20 cellular contexts compared by ENCODE assay signal in genomic region chr4:183848762-183849161, GRCh38. TPM values are rescaled to one million over a fixed set of nuclear protein-coding genes. Genes with fewer than 3 reads are reported as not detected.
DNase-seq lines count a peak whose midpoint lies in the region; ATAC-seq and TF ChIP-seq lines count a peak whose summit lies in the region.
"Had no signal": no experiment of that assay in that cellular context is flagged by ENCODE, and none has a peak within 500 bp of the region (broad histone marks: within the 10 kb centered on the region; RNA-seq: fewer than 3 reads in every experiment).

No MANE protein-coding gene starts in this region.

- H3K4me3 ChIP-seq in heart left ventricle: no peak overlapping the region
- no peak overlapping the region for H3K4me3 ChIP-seq in left ventricle myocardium inferior
- H3K4me3 ChIP-seq in heart right ventricle: no peak overlapping the region
- H3K4me3 ChIP-seq in lower lobe of right lung: no peak overlapping the region
- H3K4me3 ChIP-seq: BLaER1, SK-N-MC had no signal

- TF ChIP-seq POLR2A in heart left ventricle (IDR thresholded peaks at IDR 0.05): no peak

- TF ChIP-seq CTCF in heart left ventricle (IDR thresholded peaks at IDR 0.05): no peak
- TF ChIP-seq CTCF in left ventricle myocardium inferior (IDR thresholded peaks at IDR 0.05; ENCODE audit: borderline replicate concordance): no peak
- TF ChIP-seq CTCF in heart right ventricle (IDR thresholded peaks at IDR 0.05): no peak
- TF ChIP-seq CTCF in lower lobe of right lung (IDR thresholded peaks at IDR 0.05): no peak

- DNase-seq in heart left ventricle (no peak), left ventricle myocardium inferior (no peak), heart right ventricle (no peak), lower lobe of right lung (no peak)
- DNase-seq in stimulated activated CD4-positive, alpha-beta T cell treated with anti-CD3 and anti-CD28 coated beads, Interleukin-1b, Interleukin-23, amount 100 ng/mL, for 48 hours: no peak
- DNase-seq: Calu3; CD4-positive, alpha-beta memory T cell; H9; MV-4-11; NCI-H1417 treated with DMSO at 0.1 percent for 48 hours; NCI-H1930; NCI-H748 treated with DMSO at 0.1 percent for 48 hours; NK-92 treated with Interleukin-12 subunit alpha and Interleukin-12 subunit beta, amount 100 ng/mL, for 24 hours; SHP77 had no signal

- 11 to 23% (median 16%) methylated on average over 3 of the region's 3 CpGs for WGBS in heart left ventricle, 4 donors
- WGBS in heart right ventricle, 2 donors: 10 to 20% methylated on average over 3 of the region's 3 CpGs

- ATAC-seq in heart left ventricle (peak in 3 of 4 donors; percentile 37 to 66 (median 65)), heart right ventricle (peak in 7 of 8 donors; percentile 7 to 84 (median 59)), lower lobe of right lung (peak; percentile 21 to 48), GM21447 (IDR thresholded peaks at IDR 0.05; ENCODE audit: unreplicated experiment) (no peak), GM18861 (IDR thresholded peaks at IDR 0.05; ENCODE audit: unreplicated experiment) (no peak)

- intact Hi-C loops in heart left ventricle (cut with DNase I) (loop anchor here in 4 of 10 donors (10.0 kb wide), 3 partner anchors 56 to 146 kb away; partner anchors contain the start of gene STOX2 (in 3 of the 4)), left ventricle myocardium inferior (cut with micrococcal nuclease) (no loop called here), heart right ventricle (cut with DNase I) (loop anchor here in 3 of 10 donors (10.0 kb wide), 3 partner anchors 56 to 406 kb away; partner anchors contain the start of gene STOX2 (in 1 of the 3)), lower lobe of right lung (cut with DNase I) (loop anchor here (10.0 kb wide), 1 partner anchor 256 kb away; no protein-coding TSS in a partner anchor)

- no peak overlapping the region for H3K27ac ChIP-seq in heart left ventricle
- H3K27ac ChIP-seq in left ventricle myocardium inferior (replicated peaks): no peak overlapping the region
- H3K27ac ChIP-seq in heart right ventricle: peak overlapping the region in 1 of 10 donors; percentile 7
- H3K27ac ChIP-seq in lower lobe of right lung: no peak overlapping the region
- H3K27ac ChIP-seq: BLaER1, KMS-11, SK-N-MC had no signal

- H3K4me1 ChIP-seq in heart left ventricle (peaks cover 0 to 14% (median 8%) of the 10 kb centered on the region in 12 donors), left ventricle myocardium inferior (peaks cover 12% of the 10 kb centered on the region), heart right ventricle (peaks cover 0 to 22% (median 9%) of the 10 kb centered on the region in 9 donors), lower lobe of right lung (no peaks in the 10 kb centered on the region)
- H3K4me1 ChIP-seq: BLaER1 had no signal

- H3K27me3 ChIP-seq in heart left ventricle (no peaks in the 10 kb centered on the region), left ventricle myocardium inferior (ENCODE audit: low read depth) (no peaks in the 10 kb centered on the region), heart right ventricle (no peaks in the 10 kb centered on the region), lower lobe of right lung (ENCODE audit: low read depth) (no peaks in the 10 kb centered on the region)
- H3K27me3 ChIP-seq: BLaER1 had no signal

- H3K9me3 ChIP-seq in heart left ventricle (peaks cover 0 to 21% (median 8%) of the 10 kb centered on the region in 12 donors), left ventricle myocardium inferior (replicated peaks) (peaks cover 24% of the 10 kb centered on the region), heart right ventricle (peaks cover 0 to 28% (median 13%) of the 10 kb centered on the region in 11 donors), lower lobe of right lung (no peaks in the 10 kb centered on the region)

- H3K36me3 ChIP-seq in heart left ventricle (no peaks in the 10 kb centered on the region), left ventricle myocardium inferior (no peaks in the 10 kb centered on the region), heart right ventricle (no peaks in the 10 kb centered on the region), lower lobe of right lung (no peaks in the 10 kb centered on the region)
- H3K36me3 ChIP-seq: BLaER1 had no signal

RNA-seq across cellular contexts. Expression of gene STOX2, which starts 56.3 kb away (rescaled TPM):
- total RNA-seq in heart left ventricle: 10 to 100 TPM; 11.5 to 19.6 (median 13.5) TPM
- polyA plus RNA-seq in heart left ventricle: 1 to 10 TPM; 2.8 to 6.2 TPM
- 12.2 TPM for total RNA-seq in left ventricle myocardium inferior
- total RNA-seq in heart right ventricle: 10 to 100 TPM in 9 of 10 donors, 1 to 10 TPM in 1; 8.3 to 25.5 (median 13.9) TPM
- polyA plus RNA-seq in heart right ventricle: 1 to 10 TPM; 2.2 to 3.1 TPM
- 12.8 TPM for total RNA-seq in lower lobe of right lung
- total RNA-seq: CD4-positive, alpha-beta memory T cell; HT-29 had no signal
- polyA plus RNA-seq: CD4-positive, alpha-beta memory T cell had no signal

Comparison
In these comparisons a context has a peak if more than half of its experiments do, and no peak if none do; other contexts are left out.
1. ATAC-seq: peak in heart left ventricle (3 of 4), heart right ventricle (7 of 8) and lower lobe of right lung (2 of 2); none in GM21447 (single experiment) and GM18861 (single experiment).